ENCODE assay signal across 1 cellular context in genomic region chr10:122953827-122954730, GRCh38.
TF ChIP-seq lines count a peak whose summit lies in the region.

Gene C10orf88, minus strand, starts transcription at chr10:122954227. Its CDS starts 49 bp downstream, at chr10:122954178.

TF ChIP-seq in HepG2, 621 proteins besides CTCF, POLR2A, EP300 and RAD21 (continued from another document and continues in another):
- TF ChIP-seq ZBTB39 (CRISPR knock-in tag; IDR thresholded peaks at IDR 0.05) (no peak; the same call in 1 of the 2 replicates), SKIL (CRISPR knock-in tag; IDR thresholded peaks at IDR 0.05; ENCODE audit: borderline replicate concordance) (no peak), CEBPZ (IDR thresholded peaks at IDR 0.05; ENCODE audit: low read length) (no peak), SKI (IDR thresholded peaks at IDR 0.05; ENCODE audit: partially characterized antibody) (no peak), MLX (CRISPR knock-in tag; IDR thresholded peaks at IDR 0.05) (0 out of 2 replicates have a peak, but pooled peaks have one; percentile 17), HNF4A (CRISPR knock-in tag; IDR thresholded peaks at IDR 0.05) (peak; percentile 41; the same call in 1 of the 2 replicates), TFAP4 (IDR thresholded peaks at IDR 0.05; ENCODE audit: borderline replicate concordance, low read depth) (peak; percentile 100), RBM39 (IDR thresholded peaks at IDR 0.05; ENCODE audit: low read depth, low read length, poor library complexity, severe bottlenecking) (peak; percentile 92), ZNF678 (CRISPR knock-in tag; IDR thresholded peaks at IDR 0.05) (peak; percentile 75), HNRNPH1 (optimal IDR thresholded peaks at IDR 0.05; ENCODE audit: low read depth, low read length) (peak; percentile 66), ZNF275 (CRISPR knock-in tag; IDR thresholded peaks at IDR 0.05; ENCODE audit: borderline replicate concordance) (peak; percentile 96; the same call in 1 of the 2 replicates), PHB2 (IDR thresholded peaks at IDR 0.05; ENCODE audit: partially characterized antibody) (no peak), PBX3 (CRISPR knock-in tag; IDR thresholded peaks at IDR 0.05; ENCODE audit: borderline replicate concordance) (0 out of 2 replicates have a peak, but pooled peaks have one; percentile 68), ZNF629 (CRISPR knock-in tag; conservative IDR thresholded peaks at IDR 0.05) (peak; percentile 40; the same call in 1 of the 2 replicates), TBX3 (IDR thresholded peaks at IDR 0.05; ENCODE audit: borderline replicate concordance) (no peak), ZNF737 (CRISPR knock-in tag; IDR thresholded peaks at IDR 0.05; ENCODE audit: borderline replicate concordance) (no peak; the same call in 1 of the 2 replicates), SNAI1 (CRISPR knock-in tag; IDR thresholded peaks at IDR 0.05; ENCODE audit: borderline replicate concordance) (peak; percentile 83; the same call in 1 of the 2 replicates), ZNF660 (CRISPR knock-in tag; IDR thresholded peaks at IDR 0.05; ENCODE audit: borderline replicate concordance, low read depth) (no peak), GABPB1 (CRISPR knock-in tag; IDR thresholded peaks at IDR 0.05) (peak; percentile 100), KDM6A (CRISPR knock-in tag; IDR thresholded peaks at IDR 0.05; ENCODE audit: low read depth) (no peak), ZNF850 (CRISPR knock-in tag; conservative IDR thresholded peaks at IDR 0.05) (0 out of 2 replicates have a peak, but pooled peaks have one; percentile 47), TOE1 (CRISPR knock-in tag; IDR thresholded peaks at IDR 0.05) (no peak), CENPT (CRISPR knock-in tag; IDR thresholded peaks at IDR 0.05; ENCODE audit: low read depth) (peak; percentile 42; the same call in 1 of the 2 replicates), HNF1A (IDR thresholded peaks at IDR 0.05; ENCODE audit: low read depth) (peak; percentile 38; the same call in 1 of the 2 replicates), HNF1A (CRISPR knock-in tag; IDR thresholded peaks at IDR 0.05; ENCODE audit: borderline replicate concordance) (peak; percentile 87), FOXC1 (CRISPR knock-in tag; IDR thresholded peaks at IDR 0.05; ENCODE audit: borderline replicate concordance) (peak; percentile 99), ZNF30 (CRISPR knock-in tag; IDR thresholded peaks at IDR 0.05) (peak; percentile 86; the same call in 1 of the 2 replicates), MTF2 (CRISPR knock-in tag; IDR thresholded peaks at IDR 0.05; ENCODE audit: borderline replicate concordance) (peak; percentile 20; the same call in 1 of the 2 replicates), ZSCAN25 (CRISPR knock-in tag; IDR thresholded peaks at IDR 0.05) (peak; percentile 42; the same call in 1 of the 2 replicates), CENPBD1 (CRISPR knock-in tag; IDR thresholded peaks at IDR 0.05; ENCODE audit: borderline replicate concordance, low read depth) (no peak), ZNF503 (CRISPR knock-in tag; IDR thresholded peaks at IDR 0.05) (0 out of 2 replicates have a peak, but pooled peaks have one; percentile 47), GATAD1 (CRISPR knock-in tag; IDR thresholded peaks at IDR 0.05) (peak; percentile 96), RXRA (CRISPR knock-in tag; IDR thresholded peaks at IDR 0.05) (peak; percentile 75), ZNF766 (CRISPR knock-in tag; IDR thresholded peaks at IDR 0.05; ENCODE audit: borderline replicate concordance) (peak; percentile 95; the same call in 1 of the 2 replicates), NFKB2 (CRISPR knock-in tag; IDR thresholded peaks at IDR 0.05; ENCODE audit: borderline replicate concordance) (peak; percentile 99), ZNF251 (CRISPR knock-in tag; IDR thresholded peaks at IDR 0.05) (peak; percentile 90; the same call in 1 of the 2 replicates), NRL (CRISPR knock-in tag; IDR thresholded peaks at IDR 0.05; ENCODE audit: borderline replicate concordance) (peak; percentile 98), AGO2 (optimal IDR thresholded peaks at IDR 0.05; ENCODE audit: low read depth, low read length) (no peak), PCBP2 (optimal IDR thresholded peaks at IDR 0.05; ENCODE audit: low read depth, low read length, poor library complexity, severe bottlenecking) (no peak), ZNF781 (CRISPR knock-in tag; IDR thresholded peaks at IDR 0.05; ENCODE audit: borderline replicate concordance, not compliant biosample characterization) (peak; percentile 96)
